In the genomic region with DNA sequence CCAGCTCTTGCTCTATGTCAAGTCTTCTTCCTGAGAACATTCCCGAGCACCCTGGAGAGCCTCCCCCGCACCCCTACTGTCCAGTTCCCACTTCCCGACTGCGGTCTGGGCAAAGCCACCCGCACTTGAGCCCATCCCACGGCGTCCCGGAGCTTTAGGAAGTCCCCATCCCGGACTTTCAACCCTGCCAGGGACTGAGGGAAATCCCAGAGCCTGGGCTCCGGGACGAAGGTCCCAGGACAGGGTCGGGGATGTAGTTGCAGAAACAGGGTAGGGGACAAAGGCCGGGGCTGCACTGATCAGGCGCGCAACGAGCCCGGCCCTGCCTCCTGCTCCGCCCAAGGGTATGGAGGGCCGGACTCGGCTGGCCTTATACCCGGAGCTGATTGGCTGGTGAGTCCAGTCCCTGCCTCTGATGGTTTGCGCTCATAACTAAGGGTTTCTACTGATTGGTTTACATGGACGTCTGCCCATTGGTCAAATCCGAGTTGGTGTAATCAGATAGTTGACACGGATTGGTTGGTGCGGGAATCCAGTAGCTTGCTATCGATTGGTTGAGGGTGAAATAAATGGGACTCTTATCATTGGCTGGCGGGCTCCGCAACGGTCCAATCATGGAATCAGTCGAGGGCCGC, we compare ENCODE assay signal across 8 cellular contexts. TPM values are rescaled to one million over a fixed set of nuclear protein-coding genes. Genes with fewer than 3 reads are reported as not detected.
DNase-seq lines count a peak whose midpoint lies in the region; ATAC-seq and TF ChIP-seq lines count a peak whose summit lies in the region.

No MANE protein-coding gene starts in this region.

- peaks cover 9% of the 10 kb centered on the region for H3K4me1 Mint-ChIP-seq in nephron

- H3K4me2 ChIP-seq in Loucy (ENCODE audit: low read depth, low read length, poor library complexity, severe bottlenecking): peak overlapping the region; percentile 94

- H3K27me3 ChIP-seq in H7 (ENCODE audit: control insufficient read depth, insufficient read depth, low read length) (no peaks in the 10 kb centered on the region), Loucy (ENCODE audit: insufficient read depth, low read length, poor library complexity, severe bottlenecking) (no peaks in the 10 kb centered on the region)

- no peaks in the 10 kb centered on the region for H3K9me3 ChIP-seq in Loucy (ENCODE audit: insufficient read depth, low read depth, low read length)

- H3K27me3 Mint-ChIP-seq in nephron (ENCODE audit: low read depth): no peaks in the 10 kb centered on the region

- no peaks in the 10 kb centered on the region for H3K9me2 ChIP-seq in Loucy (replicated peaks; ENCODE audit: low read depth, low read length)

- no peaks in the 10 kb centered on the region; the same call in none of the 2 replicates for H3K36me3 ChIP-seq in H7 (replicated peaks; ENCODE audit: control insufficient read depth, insufficient read depth, low read length)
- H3K36me3 ChIP-seq in Loucy (ENCODE audit: insufficient read depth, low read length): no peaks in the 10 kb centered on the region

- peak overlapping the region; percentile 62 to 99 (median 89) for H3K27ac Mint-ChIP-seq in nephron

- DNase-seq in ELR (ENCODE audit: low read depth) (peak; percentile 100), H7 (peak; percentile 97), SHP77 (lab: John Stamatoyannopoulos, UW) (peak; percentile 99), activated gamma-delta T cell (lab: John Stamatoyannopoulos, UW) (peak; percentile 54), fibroblast of the conjunctiva (ENCODE audit: low read depth) (peak; percentile 100)
- peak; percentile 90 for DNase-seq in stimulated activated naive CD8-positive, alpha-beta T cell treated with anti-CD3 and anti-CD28 coated beads, Interleukin-15, Interleukin-2, amounts not matched to agents 100 U/mL and 50 U/mL, for 24 hours

- peaks cover 2% of the 10 kb centered on the region; the same call in 1 of the 2 replicates for H3F3A ChIP-seq in Loucy (ENCODE audit: low read depth)

- H3K4me3 Mint-ChIP-seq in nephron: peak overlapping the region; percentile 82 to 96 (median 83)

- peak; percentile 96 for ATAC-seq in stimulated activated naive CD8-positive, alpha-beta T cell treated with anti-CD3 and anti-CD28 coated beads, Interleukin-15, Interleukin-2, amounts not matched to agents 100 U/mL and 50 U/mL, for 24 hours

- no peak for TF ChIP-seq CTCF in Loucy (conservative IDR thresholded peaks at IDR 0.05; ENCODE audit: low read length)
- no peak for TF ChIP-seq CTCF in nephron (IDR thresholded peaks at IDR 0.05; ENCODE audit: unreplicated experiment in 3 of 3)

- peak overlapping the region; percentile 79 for H2AFZ ChIP-seq in Loucy (ENCODE audit: low read length)

- peaks cover 13% of the 10 kb centered on the region for H3K4me1 ChIP-seq in Loucy (ENCODE audit: insufficient read depth, low read length, poor library complexity, severe bottlenecking)

- H4K20me1 ChIP-seq in Loucy (ENCODE audit: insufficient read depth, low read length, poor library complexity, severe bottlenecking): peaks cover 6% of the 10 kb centered on the region

- H3K9ac ChIP-seq in Loucy (ENCODE audit: low read depth, low read length, poor library complexity, severe bottlenecking): peak overlapping the region; percentile 99

- H3K36me3 Mint-ChIP-seq in nephron (ENCODE audit: low read depth): peaks cover 6% of the 10 kb centered on the region

- no peaks in the 10 kb centered on the region for H3K9me3 Mint-ChIP-seq in nephron

- H3K4me3 ChIP-seq in H7 (ENCODE audit: insufficient read depth, low read depth, low read length) (peak overlapping the region; percentile 90), Loucy (ENCODE audit: low read length, poor library complexity, severe bottlenecking) (peak overlapping the region; percentile 93)

- peaks cover 8% of the 10 kb centered on the region for H3K79me2 ChIP-seq in Loucy (ENCODE audit: insufficient read depth, low read length)

RNA-seq across cellular contexts. Expression of a gene that starts 0.8 kb away (rescaled TPM):
- total RNA-seq in H7 (2014; rRNA removed; shearing (Covaris generic)): 11.4 and 17.4 TPM in 2 replicates

RNA-seq across cellular contexts. Expression of a gene that starts 3.9 kb away (rescaled TPM):
- total RNA-seq in H7 (2014; rRNA removed; shearing (Covaris generic)): 14.2 and 18.0 TPM in 2 replicates

RNA-seq across cellular contexts. Expression of a gene that starts 38.1 kb away (rescaled TPM):
- total RNA-seq in H7 (2014; rRNA removed; shearing (Covaris generic)): 29.8 and 34.1 TPM in 2 replicates

RNA-seq across cellular contexts. Expression of a gene that starts 40.3 kb away (rescaled TPM):
- 0.45 and 0.78 TPM in 2 replicates for total RNA-seq in H7 (2014; rRNA removed; shearing (Covaris generic))

RNA-seq across cellular contexts. Expression of a gene that starts 57.8 kb away (rescaled TPM):
- 73.1 and 97.7 TPM in 2 replicates for total RNA-seq in H7 (2014; rRNA removed; shearing (Covaris generic))

Comparison
In these comparisons a context has a peak if more than half of its experiments do, and no peak if none do; other contexts are left out.
1. Peak in every context shown above with its lines: DNase-seq, ATAC-seq and H3K4me3 ChIP-seq.